Comparison of ENCODE assay signal across 1 cellular context in the genomic region with DNA sequence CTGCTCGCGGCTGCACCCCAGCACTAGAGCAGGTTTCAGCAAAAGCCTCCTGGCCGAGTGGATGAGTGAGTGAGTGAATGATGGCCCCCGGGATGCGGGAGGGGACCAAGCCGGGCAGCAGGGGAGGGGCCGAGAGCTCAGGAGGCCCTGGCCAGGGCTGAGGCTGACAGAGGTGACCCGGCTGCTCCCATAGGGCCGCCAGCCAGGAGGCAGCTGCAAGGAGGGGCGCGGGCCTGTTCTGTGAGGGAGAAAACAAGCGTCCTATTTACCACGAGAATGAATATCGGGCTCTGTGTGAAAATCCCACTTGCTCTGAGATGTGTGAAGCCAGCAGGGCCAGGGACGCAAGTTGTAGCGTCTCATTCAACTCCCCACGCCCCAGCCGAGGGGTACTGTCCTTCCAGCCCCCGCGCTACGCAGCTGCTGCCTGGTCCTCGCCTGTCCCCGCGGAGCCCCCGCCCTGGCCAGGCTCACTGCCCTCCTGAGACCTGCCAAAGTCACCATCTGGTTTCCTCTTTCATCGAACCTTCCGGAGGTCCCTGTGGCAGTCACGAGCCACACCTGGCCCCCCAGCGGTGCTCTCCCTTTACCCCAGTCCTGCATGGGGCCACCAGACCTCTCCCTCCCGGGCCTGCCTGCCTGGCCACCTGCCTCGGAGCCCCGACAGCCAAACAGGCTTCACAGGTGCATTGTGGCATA.
TF ChIP-seq lines count a peak whose summit lies in the region.

No MANE protein-coding gene starts in this region.

TF ChIP-seq in IMR-90, 13 proteins besides CTCF, POLR2A, EP300 and RAD21 (continued from another document):
- TF ChIP-seq, protein P1, sequence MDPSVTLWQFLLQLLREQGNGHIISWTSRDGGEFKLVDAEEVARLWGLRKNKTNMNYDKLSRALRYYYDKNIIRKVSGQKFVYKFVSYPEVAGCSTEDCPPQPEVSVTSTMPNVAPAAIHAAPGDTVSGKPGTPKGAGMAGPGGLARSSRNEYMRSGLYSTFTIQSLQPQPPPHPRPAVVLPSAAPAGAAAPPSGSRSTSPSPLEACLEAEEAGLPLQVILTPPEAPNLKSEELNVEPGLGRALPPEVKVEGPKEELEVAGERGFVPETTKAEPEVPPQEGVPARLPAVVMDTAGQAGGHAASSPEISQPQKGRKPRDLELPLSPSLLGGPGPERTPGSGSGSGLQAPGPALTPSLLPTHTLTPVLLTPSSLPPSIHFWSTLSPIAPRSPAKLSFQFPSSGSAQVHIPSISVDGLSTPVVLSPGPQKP (IDR thresholded peaks at IDR 0.05; ENCODE audit: borderline replicate concordance, low read depth, low read length), result no peak
- TF ChIP-seq, protein P2, sequence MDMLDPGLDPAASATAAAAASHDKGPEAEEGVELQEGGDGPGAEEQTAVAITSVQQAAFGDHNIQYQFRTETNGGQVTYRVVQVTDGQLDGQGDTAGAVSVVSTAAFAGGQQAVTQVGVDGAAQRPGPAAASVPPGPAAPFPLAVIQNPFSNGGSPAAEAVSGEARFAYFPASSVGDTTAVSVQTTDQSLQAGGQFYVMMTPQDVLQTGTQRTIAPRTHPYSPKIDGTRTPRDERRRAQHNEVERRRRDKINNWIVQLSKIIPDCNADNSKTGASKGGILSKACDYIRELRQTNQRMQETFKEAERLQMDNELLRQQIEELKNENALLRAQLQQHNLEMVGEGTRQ (IDR thresholded peaks at IDR 0.05; ENCODE audit: low read depth, low read length), result no peak
- TF ChIP-seq CEBPB (IDR thresholded peaks at IDR 0.05; ENCODE audit: low read depth, low read length), result no peak
- no peak for TF ChIP-seq CHD1 (IDR thresholded peaks at IDR 0.05; ENCODE audit: low read depth, low read length)
- no peak for TF ChIP-seq BHLHE40 (IDR thresholded peaks at IDR 0.05; ENCODE audit: low read depth, low read length)
- TF ChIP-seq FOS (IDR thresholded peaks at IDR 0.05; ENCODE audit: low read depth, low read length), result no peak
- TF ChIP-seq MAFK (IDR thresholded peaks at IDR 0.05; ENCODE audit: low read depth, low read length), result no peak
